In genomic region chr1:19665456-19666138, GRCh38 we compare ENCODE assay signal across 10 cellular contexts. TPM values are rescaled to one million over a fixed set of nuclear protein-coding genes. Genes with fewer than 3 reads are reported as not detected.
A peak's percentile ranks its signal among the peaks of the same experiment; 100 is the strongest.
DNase-seq lines count a peak whose midpoint lies in the region; ATAC-seq lines count a peak whose summit lies in the region.
"Had no signal": no experiment of that assay in that cellular context is flagged by ENCODE, and none has a peak within 500 bp of the region (broad histone marks: within the 10 kb centered on the region; RNA-seq: fewer than 3 reads in every experiment).

No MANE protein-coding gene starts in this region.

- no peaks in the 10 kb centered on the region for H3K36me3 Mint-ChIP-seq in activated naive CD4-positive, alpha-beta T cell treated with anti-CD3 and anti-CD28 coated beads for 36 hours (ENCODE audit: low read depth)
- H3K36me3 Mint-ChIP-seq in activated T-helper 17 cell treated with anti-CD3 and anti-CD28 coated beads, Interleukin-2, amount 50 U/mL, for 72 hours (ENCODE audit: low read depth): no peaks in the 10 kb centered on the region

- H3K4me1 Mint-ChIP-seq in activated naive CD4-positive, alpha-beta T cell treated with anti-CD3 and anti-CD28 coated beads for 36 hours (ENCODE audit: low read depth): peaks cover 15% of the 10 kb centered on the region
- peaks cover 5% of the 10 kb centered on the region for H3K4me1 Mint-ChIP-seq in activated T-helper 17 cell treated with anti-CD3 and anti-CD28 coated beads, Interleukin-2, amount 50 U/mL, for 72 hours
- H3K4me1 Mint-ChIP-seq in stimulated activated naive CD8-positive, alpha-beta T cell treated with anti-CD3 and anti-CD28 coated beads, Interleukin-15, amount 100 ng/mL, for 72 hours: peaks cover 12% of the 10 kb centered on the region

- no peak for ATAC-seq in activated T-helper 17 cell treated with anti-CD3 and anti-CD28 coated beads, Interleukin-2, amount 50 U/mL, for 72 hours (replicated peaks)
- ATAC-seq in stimulated activated naive CD8-positive, alpha-beta T cell treated with anti-CD3 and anti-CD28 coated beads, Interleukin-15, amount 100 ng/mL, for 72 hours: peak; percentile 39
- no peak for ATAC-seq in HG02852 (IDR thresholded peaks at IDR 0.05; ENCODE audit: unreplicated experiment)

- DNase-seq in activated naive CD4-positive, alpha-beta T cell treated with anti-CD3 and anti-CD28 coated beads for 36 hours: no peak
- DNase-seq in activated naive CD4-positive, alpha-beta T cell treated with anti-CD3 and anti-CD28 coated beads, Interleukin-2, amount 50 U/mL, for 16 hours: no peak
- no peak for DNase-seq in stimulated activated naive CD8-positive, alpha-beta T cell treated with anti-CD3 and anti-CD28 coated beads, Interleukin-15, amount 100 ng/mL, for 72 hours
- no peak for DNase-seq in stimulated activated CD4-positive, alpha-beta T cell treated with anti-CD3 and anti-CD28 coated beads, Interleukin-2, amount 100 ng/mL, for 24 hours
- no peak for DNase-seq in AML-193 (lab: John Stamatoyannopoulos, UW)
- DNase-seq: aorta, NCI-H1092 treated with DMSO at 0.1 percent for 48 hours had no signal

- CTCF ChIA-PET in activated naive CD4-positive, alpha-beta T cell treated with anti-CD3 and anti-CD28 coated beads for 36 hours (lab: Charles Lee): interaction anchor here (6.7 kb wide), 1 partner anchor 42 kb away, joined by 215 read pairs; no protein-coding TSS in a partner anchor

- H3K9me3 Mint-ChIP-seq in activated naive CD4-positive, alpha-beta T cell treated with anti-CD3 and anti-CD28 coated beads for 36 hours: no peaks in the 10 kb centered on the region
- H3K9me3 Mint-ChIP-seq in activated T-helper 17 cell treated with anti-CD3 and anti-CD28 coated beads, Interleukin-2, amount 50 U/mL, for 72 hours: no peaks in the 10 kb centered on the region
- H3K9me3 Mint-ChIP-seq in stimulated activated naive CD8-positive, alpha-beta T cell treated with anti-CD3 and anti-CD28 coated beads, Interleukin-15, amount 100 ng/mL, for 72 hours: no peaks in the 10 kb centered on the region

- H3K4me3 ChIP-seq in iPS-11a (ENCODE audit: low read depth, low read length): peak overlapping the region; percentile 33

- H3K27ac Mint-ChIP-seq in activated naive CD4-positive, alpha-beta T cell treated with anti-CD3 and anti-CD28 coated beads for 36 hours: no peak overlapping the region
- no peak overlapping the region for H3K27ac Mint-ChIP-seq in activated T-helper 17 cell treated with anti-CD3 and anti-CD28 coated beads, Interleukin-2, amount 50 U/mL, for 72 hours
- H3K27ac Mint-ChIP-seq in stimulated activated naive CD8-positive, alpha-beta T cell treated with anti-CD3 and anti-CD28 coated beads, Interleukin-15, amount 100 ng/mL, for 72 hours: peak overlapping the region in 1 of 2 donors; percentile 84

- intact Hi-C loops in activated naive CD4-positive, alpha-beta T cell treated with anti-CD3 and anti-CD28 coated beads for 36 hours (cut with micrococcal nuclease): no loop called here

- H3K4me3 Mint-ChIP-seq in activated naive CD4-positive, alpha-beta T cell treated with anti-CD3 and anti-CD28 coated beads for 36 hours: peak overlapping the region; percentile 67
- peak overlapping the region; percentile 65 for H3K4me3 Mint-ChIP-seq in activated T-helper 17 cell treated with anti-CD3 and anti-CD28 coated beads, Interleukin-2, amount 50 U/mL, for 72 hours
- peak overlapping the region; percentile 77 to 79 for H3K4me3 Mint-ChIP-seq in stimulated activated naive CD8-positive, alpha-beta T cell treated with anti-CD3 and anti-CD28 coated beads, Interleukin-15, amount 100 ng/mL, for 72 hours

- H3K27me3 Mint-ChIP-seq in activated naive CD4-positive, alpha-beta T cell treated with anti-CD3 and anti-CD28 coated beads for 36 hours (ENCODE audit: low read depth): peaks cover 24% of the 10 kb centered on the region
- peaks cover 24% of the 10 kb centered on the region for H3K27me3 Mint-ChIP-seq in activated T-helper 17 cell treated with anti-CD3 and anti-CD28 coated beads, Interleukin-2, amount 50 U/mL, for 72 hours
- peaks cover 78% of the 10 kb centered on the region for H3K27me3 Mint-ChIP-seq in stimulated activated naive CD8-positive, alpha-beta T cell treated with anti-CD3 and anti-CD28 coated beads, Interleukin-15, amount 100 ng/mL, for 72 hours

RNA-seq across cellular contexts. Expression of gene HTR6, which starts 0.9 kb away (rescaled TPM):
- total RNA-seq in activated naive CD4-positive, alpha-beta T cell treated with anti-CD3 and anti-CD28 coated beads for 36 hours: under 1 TPM; 0.19 to 0.37 TPM
- total RNA-seq in activated T-helper 17 cell treated with anti-CD3 and anti-CD28 coated beads, Interleukin-2, amount 50 U/mL, for 72 hours: under 1 TPM in 1 of 2 donors, not detected in 1; 0.13 TPM

RNA-seq across cellular contexts. Expression of gene NBL1, which starts 21.5 kb away (rescaled TPM):
- total RNA-seq in activated naive CD4-positive, alpha-beta T cell treated with anti-CD3 and anti-CD28 coated beads for 36 hours: 10 to 100 TPM; 12.2 to 15.2 TPM
- total RNA-seq in activated T-helper 17 cell treated with anti-CD3 and anti-CD28 coated beads, Interleukin-2, amount 50 U/mL, for 72 hours: 10 to 100 TPM; 15.0 to 16.0 TPM
